ENCODE assay signal across 1 cellular context in the genomic region with DNA sequence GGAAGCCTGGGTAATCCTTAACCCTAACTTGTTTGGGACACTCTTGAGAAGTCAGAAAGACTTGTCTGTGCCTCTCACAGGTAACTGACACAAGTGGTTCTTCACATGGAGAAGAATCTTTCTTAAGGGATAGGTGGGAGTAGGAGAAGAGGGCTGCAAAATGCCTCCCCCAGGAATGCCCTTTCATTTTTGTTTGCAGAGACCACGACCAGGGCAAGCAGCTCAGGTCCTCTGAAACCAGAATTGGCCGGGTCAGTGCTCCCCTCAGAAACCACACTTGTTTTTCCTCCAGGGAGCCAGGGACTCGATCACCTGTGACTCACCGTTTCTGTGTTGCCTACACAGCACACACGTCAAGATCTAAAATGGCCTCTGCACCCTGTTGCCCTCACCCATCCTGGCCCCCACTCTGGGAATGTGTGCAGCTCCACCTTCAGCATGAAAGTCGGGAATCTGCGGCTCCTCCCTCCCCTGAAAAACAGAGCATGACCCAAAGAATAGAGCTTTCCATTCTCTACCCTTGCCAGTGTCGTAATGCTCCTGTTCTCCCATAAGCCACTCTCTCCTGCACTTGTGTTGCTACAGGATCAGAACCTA.
TF ChIP-seq lines count a peak whose summit lies in the region.

No MANE protein-coding gene starts in this region.

TF ChIP-seq in HepG2, 621 proteins besides CTCF, POLR2A, EP300 and RAD21 (continues in another document):
- TF ChIP-seq ZC3H13 (CRISPR knock-in tag; IDR thresholded peaks at IDR 0.05) (no peak), ZNF430 (CRISPR knock-in tag; IDR thresholded peaks at IDR 0.05) (no peak; the same call in 1 of the 2 replicates), ZMYM3 (CRISPR knock-in tag; IDR thresholded peaks at IDR 0.05) (peak; percentile 54; the same call in 1 of the 2 replicates), ZNF577 (CRISPR knock-in tag; IDR thresholded peaks at IDR 0.05; ENCODE audit: borderline replicate concordance, low read depth) (no peak), PITX1 (CRISPR knock-in tag; IDR thresholded peaks at IDR 0.05) (0 out of 2 replicates have a peak, but pooled peaks have one; percentile 53), ZNF44 (CRISPR knock-in tag; IDR thresholded peaks at IDR 0.05) (no peak), ZNF7 (CRISPR knock-in tag; IDR thresholded peaks at IDR 0.05) (peak; percentile 53; the same call in 1 of the 2 replicates), RXRB (CRISPR knock-in tag; IDR thresholded peaks at IDR 0.05; ENCODE audit: borderline replicate concordance) (peak; percentile 64), ZNF841 (CRISPR knock-in tag; IDR thresholded peaks at IDR 0.05; ENCODE audit: borderline replicate concordance) (no peak), ZNF564 (CRISPR knock-in tag; IDR thresholded peaks at IDR 0.05) (no peak), RBM39 (IDR thresholded peaks at IDR 0.05; ENCODE audit: low read depth, low read length, poor library complexity, severe bottlenecking) (no peak), ZNF720 (CRISPR knock-in tag; IDR thresholded peaks at IDR 0.05) (no peak), ZNF83 (CRISPR knock-in tag; IDR thresholded peaks at IDR 0.05; ENCODE audit: borderline replicate concordance) (no peak), ZNF468 (CRISPR knock-in tag; IDR thresholded peaks at IDR 0.05) (no peak), GATA4 (IDR thresholded peaks at IDR 0.05; ENCODE audit: borderline replicate concordance, low read depth) (peak; percentile 80; the same call in 1 of the 2 replicates), GATAD1 (CRISPR knock-in tag; IDR thresholded peaks at IDR 0.05) (peak; percentile 57; the same call in 1 of the 2 replicates), ZNF274 (CRISPR knock-in tag; IDR thresholded peaks at IDR 0.05) (no peak), RARA (CRISPR knock-in tag; IDR thresholded peaks at IDR 0.05) (peak; percentile 73), ZNF33B (CRISPR knock-in tag; IDR thresholded peaks at IDR 0.05) (no peak), FOXA1 (IDR thresholded peaks at IDR 0.05) (no peak), FOXA1 (CRISPR knock-in tag; IDR thresholded peaks at IDR 0.05) (peak; percentile 38; the same call in 1 of the 2 replicates), KLF12 (CRISPR knock-in tag; IDR thresholded peaks at IDR 0.05; ENCODE audit: borderline replicate concordance) (no peak), RBM22 (optimal IDR thresholded peaks at IDR 0.05; ENCODE audit: low read length) (no peak), CAMTA2 (CRISPR knock-in tag; IDR thresholded peaks at IDR 0.05; ENCODE audit: borderline replicate concordance) (no peak), JARID2 (CRISPR knock-in tag; IDR thresholded peaks at IDR 0.05; ENCODE audit: insufficient replicate concordance) (no peak), MTF1 (CRISPR knock-in tag; IDR thresholded peaks at IDR 0.05) (no peak), ZFAT (CRISPR knock-in tag; conservative IDR thresholded peaks at IDR 0.05) (0 out of 2 replicates have a peak, but pooled peaks have one; percentile 49), ZMYM2 (CRISPR knock-in tag; IDR thresholded peaks at IDR 0.05) (peak; percentile 59; the same call in 1 of the 2 replicates), CC2D1A (CRISPR knock-in tag; IDR thresholded peaks at IDR 0.05) (no peak), ZBTB38 (CRISPR knock-in tag; IDR thresholded peaks at IDR 0.05) (peak; percentile 44; the same call in 1 of the 2 replicates), TERF1 (CRISPR knock-in tag; IDR thresholded peaks at IDR 0.05) (no peak), KLF11 (CRISPR knock-in tag; IDR thresholded peaks at IDR 0.05) (0 out of 2 replicates have a peak, but pooled peaks have one; percentile 40), POGZ (CRISPR knock-in tag; IDR thresholded peaks at IDR 0.05) (no peak), ZNF768 (CRISPR knock-in tag; IDR thresholded peaks at IDR 0.05) (no peak), MTA1 (CRISPR knock-in tag; IDR thresholded peaks at IDR 0.05; ENCODE audit: borderline replicate concordance) (no peak; the same call in 1 of the 2 replicates), TBL1XR1 (IDR thresholded peaks at IDR 0.05; ENCODE audit: borderline replicate concordance, low read length, partially characterized antibody) (peak; percentile 60), YEATS2 (CRISPR knock-in tag; IDR thresholded peaks at IDR 0.05; ENCODE audit: borderline replicate concordance) (0 out of 2 replicates have a peak, but pooled peaks have one; percentile 26), GABPB1 (CRISPR knock-in tag; IDR thresholded peaks at IDR 0.05) (no peak; the same call in 1 of the 2 replicates), ONECUT2 (CRISPR knock-in tag; IDR thresholded peaks at IDR 0.05) (peak; percentile 65; the same call in 1 of the 2 replicates), ZNF530 (CRISPR knock-in tag; IDR thresholded peaks at IDR 0.05; ENCODE audit: low read depth) (0 out of 2 replicates have a peak, but pooled peaks have one; percentile 31), ZNF510 (CRISPR knock-in tag; IDR thresholded peaks at IDR 0.05; ENCODE audit: low read depth) (no peak), SRY (CRISPR knock-in tag; IDR thresholded peaks at IDR 0.05) (no peak)
- TF ChIP-seq, protein P1, sequence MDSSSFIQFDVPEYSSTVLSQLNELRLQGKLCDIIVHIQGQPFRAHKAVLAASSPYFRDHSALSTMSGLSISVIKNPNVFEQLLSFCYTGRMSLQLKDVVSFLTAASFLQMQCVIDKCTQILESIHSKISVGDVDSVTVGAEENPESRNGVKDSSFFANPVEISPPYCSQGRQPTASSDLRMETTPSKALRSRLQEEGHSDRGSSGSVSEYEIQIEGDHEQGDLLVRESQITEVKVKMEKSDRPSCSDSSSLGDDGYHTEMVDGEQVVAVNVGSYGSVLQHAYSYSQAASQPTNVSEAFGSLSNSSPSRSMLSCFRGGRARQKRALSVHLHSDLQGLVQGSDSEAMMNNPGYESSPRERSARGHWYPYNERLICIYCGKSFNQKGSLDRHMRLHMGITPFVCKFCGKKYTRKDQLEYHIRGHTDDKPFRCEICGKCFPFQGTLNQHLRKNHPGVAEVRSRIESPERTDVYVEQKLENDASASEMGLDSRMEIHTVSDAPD (CRISPR knock-in tag; IDR thresholded peaks at IDR 0.05): no peak
- TF ChIP-seq, protein P2, sequence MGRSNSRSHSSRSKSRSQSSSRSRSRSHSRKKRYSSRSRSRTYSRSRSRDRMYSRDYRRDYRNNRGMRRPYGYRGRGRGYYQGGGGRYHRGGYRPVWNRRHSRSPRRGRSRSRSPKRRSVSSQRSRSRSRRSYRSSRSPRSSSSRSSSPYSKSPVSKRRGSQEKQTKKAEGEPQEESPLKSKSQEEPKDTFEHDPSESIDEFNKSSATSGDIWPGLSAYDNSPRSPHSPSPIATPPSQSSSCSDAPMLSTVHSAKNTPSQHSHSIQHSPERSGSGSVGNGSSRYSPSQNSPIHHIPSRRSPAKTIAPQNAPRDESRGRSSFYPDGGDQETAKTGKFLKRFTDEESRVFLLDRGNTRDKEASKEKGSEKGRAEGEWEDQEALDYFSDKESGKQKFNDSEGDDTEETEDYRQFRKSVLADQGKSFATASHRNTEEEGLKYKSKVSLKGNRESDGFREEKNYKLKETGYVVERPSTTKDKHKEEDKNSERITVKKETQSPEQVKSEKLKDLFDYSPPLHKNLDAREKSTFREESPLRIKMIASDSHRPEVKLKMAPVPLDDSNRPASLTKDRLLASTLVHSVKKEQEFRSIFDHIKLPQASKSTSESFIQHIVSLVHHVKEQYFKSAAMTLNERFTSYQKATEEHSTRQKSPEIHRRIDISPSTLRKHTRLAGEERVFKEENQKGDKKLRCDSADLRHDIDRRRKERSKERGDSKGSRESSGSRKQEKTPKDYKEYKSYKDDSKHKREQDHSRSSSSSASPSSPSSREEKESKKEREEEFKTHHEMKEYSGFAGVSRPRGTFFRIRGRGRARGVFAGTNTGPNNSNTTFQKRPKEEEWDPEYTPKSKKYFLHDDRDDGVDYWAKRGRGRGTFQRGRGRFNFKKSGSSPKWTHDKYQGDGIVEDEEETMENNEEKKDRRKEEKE (IDR thresholded peaks at IDR 0.05): no peak
- TF ChIP-seq, protein P3, sequence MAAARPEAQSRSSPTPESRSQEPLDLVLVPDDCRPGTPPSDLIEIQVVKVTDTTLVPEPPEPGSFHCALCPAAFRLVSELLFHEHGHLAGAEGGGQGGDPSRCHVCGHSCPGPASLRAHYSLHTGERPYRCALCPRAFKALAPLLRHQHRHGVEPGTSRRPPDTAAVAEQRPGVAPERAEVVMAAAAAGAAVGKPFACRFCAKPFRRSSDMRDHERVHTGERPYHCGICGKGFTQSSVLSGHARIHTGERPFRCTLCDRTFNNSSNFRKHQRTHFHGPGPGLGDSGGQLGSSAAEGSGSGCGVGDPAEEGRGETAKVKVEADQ (CRISPR knock-in tag; IDR thresholded peaks at IDR 0.05; ENCODE audit: borderline replicate concordance): no peak
- TF ChIP-seq, protein P4, sequence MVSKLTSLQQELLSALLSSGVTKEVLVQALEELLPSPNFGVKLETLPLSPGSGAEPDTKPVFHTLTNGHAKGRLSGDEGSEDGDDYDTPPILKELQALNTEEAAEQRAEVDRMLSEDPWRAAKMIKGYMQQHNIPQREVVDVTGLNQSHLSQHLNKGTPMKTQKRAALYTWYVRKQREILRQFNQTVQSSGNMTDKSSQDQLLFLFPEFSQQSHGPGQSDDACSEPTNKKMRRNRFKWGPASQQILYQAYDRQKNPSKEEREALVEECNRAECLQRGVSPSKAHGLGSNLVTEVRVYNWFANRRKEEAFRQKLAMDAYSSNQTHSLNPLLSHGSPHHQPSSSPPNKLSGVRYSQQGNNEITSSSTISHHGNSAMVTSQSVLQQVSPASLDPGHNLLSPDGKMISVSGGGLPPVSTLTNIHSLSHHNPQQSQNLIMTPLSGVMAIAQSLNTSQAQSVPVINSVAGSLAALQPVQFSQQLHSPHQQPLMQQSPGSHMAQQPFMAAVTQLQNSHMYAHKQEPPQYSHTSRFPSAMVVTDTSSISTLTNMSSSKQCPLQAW (CRISPR knock-in tag; IDR thresholded peaks at IDR 0.05): peak; percentile 36
- TF ChIP-seq, protein P5, sequence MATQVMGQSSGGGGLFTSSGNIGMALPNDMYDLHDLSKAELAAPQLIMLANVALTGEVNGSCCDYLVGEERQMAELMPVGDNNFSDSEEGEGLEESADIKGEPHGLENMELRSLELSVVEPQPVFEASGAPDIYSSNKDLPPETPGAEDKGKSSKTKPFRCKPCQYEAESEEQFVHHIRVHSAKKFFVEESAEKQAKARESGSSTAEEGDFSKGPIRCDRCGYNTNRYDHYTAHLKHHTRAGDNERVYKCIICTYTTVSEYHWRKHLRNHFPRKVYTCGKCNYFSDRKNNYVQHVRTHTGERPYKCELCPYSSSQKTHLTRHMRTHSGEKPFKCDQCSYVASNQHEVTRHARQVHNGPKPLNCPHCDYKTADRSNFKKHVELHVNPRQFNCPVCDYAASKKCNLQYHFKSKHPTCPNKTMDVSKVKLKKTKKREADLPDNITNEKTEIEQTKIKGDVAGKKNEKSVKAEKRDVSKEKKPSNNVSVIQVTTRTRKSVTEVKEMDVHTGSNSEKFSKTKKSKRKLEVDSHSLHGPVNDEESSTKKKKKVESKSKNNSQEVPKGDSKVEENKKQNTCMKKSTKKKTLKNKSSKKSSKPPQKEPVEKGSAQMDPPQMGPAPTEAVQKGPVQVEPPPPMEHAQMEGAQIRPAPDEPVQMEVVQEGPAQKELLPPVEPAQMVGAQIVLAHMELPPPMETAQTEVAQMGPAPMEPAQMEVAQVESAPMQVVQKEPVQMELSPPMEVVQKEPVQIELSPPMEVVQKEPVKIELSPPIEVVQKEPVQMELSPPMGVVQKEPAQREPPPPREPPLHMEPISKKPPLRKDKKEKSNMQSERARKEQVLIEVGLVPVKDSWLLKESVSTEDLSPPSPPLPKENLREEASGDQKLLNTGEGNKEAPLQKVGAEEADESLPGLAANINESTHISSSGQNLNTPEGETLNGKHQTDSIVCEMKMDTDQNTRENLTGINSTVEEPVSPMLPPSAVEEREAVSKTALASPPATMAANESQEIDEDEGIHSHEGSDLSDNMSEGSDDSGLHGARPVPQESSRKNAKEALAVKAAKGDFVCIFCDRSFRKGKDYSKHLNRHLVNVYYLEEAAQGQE (IDR thresholded peaks at IDR 0.05; ENCODE audit: borderline replicate concordance in 1 of 2, low read depth in 1 of 2, low read length in 2 of 2): no peak
- TF ChIP-seq, protein P6, sequence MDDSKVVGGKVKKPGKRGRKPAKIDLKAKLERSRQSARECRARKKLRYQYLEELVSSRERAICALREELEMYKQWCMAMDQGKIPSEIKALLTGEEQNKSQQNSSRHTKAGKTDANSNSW (CRISPR knock-in tag; IDR thresholded peaks at IDR 0.05; ENCODE audit: borderline replicate concordance): no peak
- TF ChIP-seq, protein P7, sequence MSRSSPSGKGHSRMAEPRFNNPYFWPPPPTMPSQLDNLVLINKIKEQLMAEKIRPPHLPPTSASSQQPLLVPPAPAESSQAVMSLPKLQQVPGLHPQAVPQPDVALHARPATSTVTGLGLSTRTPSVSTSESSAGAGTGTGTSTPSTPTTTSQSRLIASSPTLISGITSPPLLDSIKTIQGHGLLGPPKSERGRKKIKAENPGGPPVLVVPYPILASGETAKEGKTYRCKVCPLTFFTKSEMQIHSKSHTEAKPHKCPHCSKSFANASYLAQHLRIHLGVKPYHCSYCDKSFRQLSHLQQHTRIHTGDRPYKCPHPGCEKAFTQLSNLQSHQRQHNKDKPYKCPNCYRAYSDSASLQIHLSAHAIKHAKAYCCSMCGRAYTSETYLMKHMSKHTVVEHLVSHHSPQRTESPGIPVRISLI (CRISPR knock-in tag; IDR thresholded peaks at IDR 0.05; ENCODE audit: borderline replicate concordance): no peak
- TF ChIP-seq, protein P8, sequence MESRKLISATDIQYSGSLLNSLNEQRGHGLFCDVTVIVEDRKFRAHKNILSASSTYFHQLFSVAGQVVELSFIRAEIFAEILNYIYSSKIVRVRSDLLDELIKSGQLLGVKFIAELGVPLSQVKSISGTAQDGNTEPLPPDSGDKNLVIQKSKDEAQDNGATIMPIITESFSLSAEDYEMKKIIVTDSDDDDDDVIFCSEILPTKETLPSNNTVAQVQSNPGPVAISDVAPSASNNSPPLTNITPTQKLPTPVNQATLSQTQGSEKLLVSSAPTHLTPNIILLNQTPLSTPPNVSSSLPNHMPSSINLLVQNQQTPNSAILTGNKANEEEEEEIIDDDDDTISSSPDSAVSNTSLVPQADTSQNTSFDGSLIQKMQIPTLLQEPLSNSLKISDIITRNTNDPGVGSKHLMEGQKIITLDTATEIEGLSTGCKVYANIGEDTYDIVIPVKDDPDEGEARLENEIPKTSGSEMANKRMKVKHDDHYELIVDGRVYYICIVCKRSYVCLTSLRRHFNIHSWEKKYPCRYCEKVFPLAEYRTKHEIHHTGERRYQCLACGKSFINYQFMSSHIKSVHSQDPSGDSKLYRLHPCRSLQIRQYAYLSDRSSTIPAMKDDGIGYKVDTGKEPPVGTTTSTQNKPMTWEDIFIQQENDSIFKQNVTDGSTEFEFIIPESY (CRISPR knock-in tag; IDR thresholded peaks at IDR 0.05): no peak
- TF ChIP-seq, protein P9, sequence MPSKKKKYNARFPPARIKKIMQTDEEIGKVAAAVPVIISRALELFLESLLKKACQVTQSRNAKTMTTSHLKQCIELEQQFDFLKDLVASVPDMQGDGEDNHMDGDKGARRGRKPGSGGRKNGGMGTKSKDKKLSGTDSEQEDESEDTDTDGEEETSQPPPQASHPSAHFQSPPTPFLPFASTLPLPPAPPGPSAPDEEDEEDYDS (CRISPR knock-in tag; IDR thresholded peaks at IDR 0.05): peak; percentile 59; the same call in 1 of the 2 replicates
